In genomic region chr11:61602775-61603569, GRCh38 we compare ENCODE assay signal across 7 cellular contexts. TPM values are rescaled to one million over a fixed set of nuclear protein-coding genes. Genes with fewer than 3 reads are reported as not detected.
DNase-seq lines count a peak whose midpoint lies in the region; ATAC-seq, FAIRE-seq and TF ChIP-seq lines count a peak whose summit lies in the region.

No MANE protein-coding gene starts in this region.

- peaks cover 0 to 6% of the 10 kb centered on the region in 2 donors for H3K4me1 ChIP-seq in ascending aorta
- no peaks in the 10 kb centered on the region for H3K4me1 ChIP-seq in upper lobe of right lung

- peak; percentile 75 for FAIRE-seq in islet of Langerhans (lab: Jason Lieb, UNC)

- peak; percentile 55 for ATAC-seq in upper lobe of right lung
- ATAC-seq in GM18870 (IDR thresholded peaks at IDR 0.05; ENCODE audit: unreplicated experiment): no peak
- no peak for ATAC-seq in activated naive CD4-positive, alpha-beta T cell treated with anti-CD3 and anti-CD28 coated beads, Interleukin-2, amount 50 U/mL, for 72 hours

- H3K27ac Mint-ChIP-seq in activated naive CD4-positive, alpha-beta T cell treated with anti-CD3 and anti-CD28 coated beads, Interleukin-2, amount 50 U/mL, for 72 hours: no peak overlapping the region

- no peaks in the 10 kb centered on the region for H3K36me3 Mint-ChIP-seq in activated naive CD4-positive, alpha-beta T cell treated with anti-CD3 and anti-CD28 coated beads, Interleukin-2, amount 50 U/mL, for 72 hours

- TF ChIP-seq CTCF in ascending aorta (IDR thresholded peaks at IDR 0.05) (no peak), upper lobe of right lung (IDR thresholded peaks at IDR 0.05) (no peak)

- H3K9me3 Mint-ChIP-seq in activated naive CD4-positive, alpha-beta T cell treated with anti-CD3 and anti-CD28 coated beads, Interleukin-2, amount 50 U/mL, for 72 hours: no peaks in the 10 kb centered on the region

- peak; percentile 33 for DNase-seq in HT-29 (ENCODE audit: low spot score)
- DNase-seq in ascending aorta (ENCODE audit: low spot score in 2 of 2): peak; percentile 37 to 84
- DNase-seq in upper lobe of right lung: peak; percentile 71
- no peak for DNase-seq in activated naive CD4-positive, alpha-beta T cell treated with anti-CD3 and anti-CD28 coated beads, Interleukin-2, amount 50 U/mL, for 72 hours (ENCODE audit: low spot score in 2 of 2)
- DNase-seq in foreskin melanocyte: no peak

- H3K27me3 ChIP-seq in ascending aorta (no peaks in the 10 kb centered on the region), upper lobe of right lung (no peaks in the 10 kb centered on the region)

- intact Hi-C loops in ascending aorta (cut with DNase I) (loop anchor here (1.0 kb wide), 1 partner anchor 22 kb away; the partner anchor contains the start of gene SYT7), upper lobe of right lung (cut with DNase I) (no loop called here)

- peak overlapping the region in 1 of 2 donors; percentile 32 for H3K27ac ChIP-seq in ascending aorta
- no peak overlapping the region for H3K27ac ChIP-seq in upper lobe of right lung

- H3K36me3 ChIP-seq in ascending aorta: no peaks in the 10 kb centered on the region
- no peaks in the 10 kb centered on the region for H3K36me3 ChIP-seq in upper lobe of right lung

- H3K9me3 ChIP-seq in ascending aorta (no peaks in the 10 kb centered on the region), upper lobe of right lung (no peaks in the 10 kb centered on the region)

- H3K4me3 ChIP-seq in ascending aorta: no peak overlapping the region
- H3K4me3 ChIP-seq in upper lobe of right lung: no peak overlapping the region

RNA-seq across cellular contexts. Expression of gene SYT7, which starts 22.1 kb away (rescaled TPM):
- 13.2 and 14.8 TPM in 2 replicates for total RNA-seq in HT-29 (2014; rRNA removed; shearing (Covaris generic))
- 1.8 TPM for total RNA-seq in ascending aorta
- total RNA-seq in upper lobe of right lung: 4.8 TPM
- not detected for total RNA-seq in activated naive CD4-positive, alpha-beta T cell treated with anti-CD3 and anti-CD28 coated beads, Interleukin-2, amount 50 U/mL, for 72 hours

Comparison
In these comparisons a context has a peak if more than half of its experiments do, and no peak if none do; other contexts are left out.
1. DNase-seq: peak in HT-29 (single experiment), ascending aorta (2 of 2) and upper lobe of right lung (single experiment); none in activated naive CD4-positive, alpha-beta T cell treated with anti-CD3 and anti-CD28 coated beads, Interleukin-2, amount 50 U/mL, for 72 hours (0 of 2) and foreskin melanocyte (single experiment).